Comparison of ENCODE assay signal across 8 cellular contexts in genomic region chr22:46592390-46592872, GRCh38. TPM values are rescaled to one million over a fixed set of nuclear protein-coding genes. Genes with fewer than 3 reads are reported as not detected.
DNase-seq lines count a peak whose midpoint lies in the region; ATAC-seq and TF ChIP-seq lines count a peak whose summit lies in the region.

No MANE protein-coding gene starts in this region.

- H2AFZ ChIP-seq in OCI-LY3 (ENCODE audit: low read depth, low read length): no peak overlapping the region

- peak overlapping the region; percentile 64 for H3K4me3 ChIP-seq in OCI-LY3 (ENCODE audit: low read length)
- no peak overlapping the region for H3K4me3 ChIP-seq in astrocyte of the cerebellum (ENCODE audit: low read depth, low read length)
- no peak overlapping the region for H3K4me3 ChIP-seq in testis
- H3K4me3 ChIP-seq in BE2C (ENCODE audit: low read depth, low read length): no peak overlapping the region

- H3K27me3 ChIP-seq in OCI-LY3 (ENCODE audit: low read depth, low read length) (no peaks in the 10 kb centered on the region), testis (no peaks in the 10 kb centered on the region), BE2C (no peaks in the 10 kb centered on the region)

- in situ Hi-C loops in astrocyte of the cerebellum (cut with HindIII; ENCODE audit: low sequenced_read_pairs): no loop called here

- H4K20me1 ChIP-seq in OCI-LY3 (ENCODE audit: insufficient read depth, low read length): peaks cover 18% of the 10 kb centered on the region; the same call in 1 of the 2 replicates

- ATAC-seq in GM21390 (IDR thresholded peaks at IDR 0.05; ENCODE audit: unreplicated experiment) (peak; percentile 39), GM18858 (IDR thresholded peaks at IDR 0.05; ENCODE audit: unreplicated experiment) (no peak)

- peaks cover 7% of the 10 kb centered on the region for H3K36me3 ChIP-seq in OCI-LY3 (replicated peaks; ENCODE audit: low read depth, low read length)
- no peaks in the 10 kb centered on the region for H3K36me3 ChIP-seq in testis (ENCODE audit: low read depth, missing control alignments)
- H3K36me3 ChIP-seq in BE2C: no peaks in the 10 kb centered on the region; the same call in none of the 2 replicates

- 49 to 57% methylated on average over 13 of the region's 13 CpGs for WGBS in testis, 2 donors

- H3K79me2 ChIP-seq in OCI-LY3 (ENCODE audit: low read length): peaks cover 60% of the 10 kb centered on the region

- TF ChIP-seq CTCF in OCI-LY3 (IDR thresholded peaks at IDR 0.05; ENCODE audit: low read depth, low read length) (no peak), astrocyte of the cerebellum (IDR thresholded peaks at IDR 0.05; ENCODE audit: low read depth, low read length, missing control alignments) (no peak), testis (IDR thresholded peaks at IDR 0.05) (no peak), BE2C (IDR thresholded peaks at IDR 0.05; ENCODE audit: low read depth, low read length) (no peak)

- intact Hi-C loops in testis (cut with DNase I; ENCODE audit: low total_unique reads): no loop called here

- DNase-seq in AG08395 (ENCODE audit: low spot score) (peak; percentile 76), astrocyte of the cerebellum (ENCODE audit: low read depth) (peak; percentile 97), midbrain (lab: John Stamatoyannopoulos, UW) (peak; percentile 52), testis (no peak), BE2C (no peak)

- H3K9me3 ChIP-seq in OCI-LY3 (ENCODE audit: insufficient read depth, low read length) (no peaks in the 10 kb centered on the region), testis (no peaks in the 10 kb centered on the region), BE2C (no peaks in the 10 kb centered on the region)

- H3K4me1 ChIP-seq in OCI-LY3 (ENCODE audit: low read length) (peaks cover 63% of the 10 kb centered on the region), testis (peaks cover 8% of the 10 kb centered on the region), BE2C (peaks cover 35% of the 10 kb centered on the region)

- H3K9ac ChIP-seq in OCI-LY3 (ENCODE audit: low read length): peak overlapping the region; percentile 54

- peak overlapping the region; percentile 84 for H3K27ac ChIP-seq in OCI-LY3 (ENCODE audit: low read length)
- H3K27ac ChIP-seq in testis: peak overlapping the region; percentile 7 to 62

- peak overlapping the region; percentile 83 for H3K4me2 ChIP-seq in OCI-LY3 (ENCODE audit: low read length)

- no peak for TF ChIP-seq POLR2A in testis (IDR thresholded peaks at IDR 0.05)

RNA-seq across cellular contexts. Expression of gene GRAMD4, which starts 27.8 kb away (rescaled TPM):
- 10 to 100 TPM; 61.2 to 81.5 TPM for total RNA-seq in testis
- polyA plus RNA-seq in testis (ENCODE audit: insufficient read depth, low read depth, low replicate concordance): 20.8 TPM
- polyA plus RNA-seq in BE2C (2012; ENCODE audit: insufficient read depth, insufficient read length, low read depth): 53.7 TPM

RNA-seq across cellular contexts. Expression of gene CELSR1, which starts 55.0 kb away (rescaled TPM):
- 10 to 100 TPM; 13.8 to 21.5 TPM for total RNA-seq in testis
- polyA plus RNA-seq in testis (ENCODE audit: insufficient read depth, low read depth, low replicate concordance): 5.6 TPM
- 0.29 TPM for polyA plus RNA-seq in BE2C (2012; ENCODE audit: insufficient read depth, insufficient read length, low read depth)

Comparison
In these comparisons a context has a peak if more than half of its experiments do, and no peak if none do; other contexts are left out.
1. DNase-seq: peak in AG08395 (single experiment), astrocyte of the cerebellum (single experiment) and midbrain (single experiment); none in testis (single experiment) and BE2C (single experiment).